21 cellular contexts compared by ENCODE assay signal in genomic region chr11:119788096-119788883, GRCh38.
"Had no signal": no experiment of that assay in that cellular context is flagged by ENCODE, and none has a peak within 500 bp of the region (broad histone marks: within the 10 kb centered on the region; RNA-seq: fewer than 3 reads in every experiment).

No MANE protein-coding gene starts in this region.

- H3K36me3 ChIP-seq: adrenal gland, colonic mucosa, neural progenitor cell, right atrium auricular region, thyroid gland had no signal

- H3K27me3 ChIP-seq: adrenal gland, colonic mucosa, dorsolateral prefrontal cortex, right atrium auricular region, thyroid gland had no signal

- H2AFZ ChIP-seq: neural progenitor cell had no signal

- H3K4me1 ChIP-seq: adrenal gland, colonic mucosa, right atrium auricular region, thyroid gland had no signal

- H3K4me2 ChIP-seq: neural progenitor cell had no signal

- H3K4me3 ChIP-seq: adrenal gland, colonic mucosa, dorsolateral prefrontal cortex, mucosa of descending colon, neural progenitor cell, right atrium auricular region, thyroid gland had no signal

- H3K27ac ChIP-seq: adrenal gland, colonic mucosa, dorsolateral prefrontal cortex, neural progenitor cell, right atrium auricular region, thyroid gland had no signal

- H3K9ac ChIP-seq: neural progenitor cell had no signal

- ATAC-seq: effector memory CD8-positive, alpha-beta T cell; esophagus mucosa; mucosa of descending colon; WTC11 had no signal

- DNase-seq: activated CD4-positive, alpha-beta T cell treated with anti-CD3 and anti-CD28 coated beads, Interleukin-2, amount 50 U/mL, for 4 hours; activated CD8-positive, alpha-beta memory T cell treated with anti-CD3 and anti-CD28 coated beads for 24 hours; activated CD8-positive, alpha-beta memory T cell treated with anti-CD3 and anti-CD28 coated beads, Interleukin-2, amount 50 U/mL, for 4 hours; activated naive CD4-positive, alpha-beta T cell; activated T-cell treated with anti-CD3 and anti-CD28 coated beads, Interleukin-2, amount 50 U/mL, for 24 hours; adrenal gland; central memory CD4-positive, alpha-beta T cell; colonic mucosa; effector memory CD8-positive, alpha-beta T cell; hippocampal formation; mesenchymal stem cell; stimulated activated CD4-positive, alpha-beta T cell treated with anti-CD3 and anti-CD28 coated beads, Interleukin-4, amount 100 ng/mL, for 24 hours; stimulated activated naive CD4-positive, alpha-beta T cell treated with Interleukin-2 at 50 U/mL for 16 hours; T1000; thyroid gland had no signal

- H3K9me3 ChIP-seq: adrenal gland, colonic mucosa, right atrium auricular region, thyroid gland had no signal
